In genomic region chr9:111068816-111069215, GRCh38 we compare ENCODE assay signal across 18 cellular contexts. TPM values are rescaled to one million over a fixed set of nuclear protein-coding genes. Genes with fewer than 3 reads are reported as not detected.
DNase-seq lines count a peak whose midpoint lies in the region; ATAC-seq and TF ChIP-seq lines count a peak whose summit lies in the region.
"Had no signal": no experiment of that assay in that cellular context is flagged by ENCODE, and none has a peak within 500 bp of the region (broad histone marks: within the 10 kb centered on the region; RNA-seq: fewer than 3 reads in every experiment).

No MANE protein-coding gene starts in this region.

- H3K36me3 ChIP-seq in SK-N-MC (ENCODE audit: insufficient read depth, low read length) = no peaks in the 10 kb centered on the region
- H3K36me3 ChIP-seq in gastrocnemius medialis = no peaks in the 10 kb centered on the region
- no peaks in the 10 kb centered on the region for H3K36me3 ChIP-seq in Caco-2 (ENCODE audit: control insufficient read depth, insufficient read depth, low read length)

- no TSS peak for BruUV-seq in Caco-2 (replicated peaks; lab: Mats Ljungman, UMichigan)

- H3K9me3 ChIP-seq in SK-N-MC (ENCODE audit: low read depth, low read length) = no peaks in the 10 kb centered on the region
- H3K9me3 ChIP-seq in gastrocnemius medialis = no peaks in the 10 kb centered on the region
- H3K9me3 ChIP-seq in Caco-2 = no peaks in the 10 kb centered on the region

- in situ Hi-C loops in gastrocnemius medialis (cut with MboI; ENCODE audit: low sequenced_read_pairs in 4 of 4) = loop anchor here in 2 of 4 donors (25.0 kb wide), 2 partner anchors 218 to 432 kb away; no protein-coding TSS in a partner anchor

- no peaks in the 10 kb centered on the region for H3K9me3 Mint-ChIP-seq in Caco-2 (ENCODE audit: unreplicated experiment)
- H3K9me3 Mint-ChIP-seq: activated CD4-positive, alpha-beta memory T cell treated with anti-CD3 and anti-CD28 coated beads for 36 hours had no signal

- POLR2A ChIA-PET in Caco-2 (lab: Charles Lee) = no interaction called here

- CTCF ChIA-PET in Caco-2 (lab: Charles Lee) = interaction anchor here (0.6 kb wide), 1 partner anchor 228 kb away, joined by 3 read pairs; no protein-coding TSS in a partner anchor

- no peak overlapping the region for H3K9ac ChIP-seq in SK-N-MC (ENCODE audit: insufficient read length)

- H3K27ac Mint-ChIP-seq in Caco-2 (ENCODE audit: unreplicated experiment) = no peak overlapping the region
- H3K27ac Mint-ChIP-seq: activated CD4-positive, alpha-beta memory T cell treated with anti-CD3 and anti-CD28 coated beads for 36 hours; activated naive CD4-positive, alpha-beta T cell treated with anti-CD3 and anti-CD28 coated beads for 36 hours; natural killer cell had no signal

- no peak for TF ChIP-seq POLR2A in gastrocnemius medialis (IDR thresholded peaks at IDR 0.05)

- H3K4me1 Mint-ChIP-seq in Caco-2 (ENCODE audit: low read depth, unreplicated experiment) = no peaks in the 10 kb centered on the region
- H3K4me1 Mint-ChIP-seq: natural killer cell had no signal

- ATAC-seq in left cardiac atrium (peak; percentile 47 to 57), gastrocnemius medialis (peak; percentile 69 to 77), HG02981 (IDR thresholded peaks at IDR 0.05; ENCODE audit: unreplicated experiment) (no peak)
- ATAC-seq: natural killer cell had no signal

- peaks cover 8% of the 10 kb centered on the region for H3K27me3 Mint-ChIP-seq in Caco-2 (ENCODE audit: insufficient read depth, unreplicated experiment)
- H3K27me3 Mint-ChIP-seq: activated CD4-positive, alpha-beta memory T cell treated with anti-CD3 and anti-CD28 coated beads for 36 hours had no signal

- no peaks in the 10 kb centered on the region for H3K27me3 ChIP-seq in gastrocnemius medialis
- no peaks in the 10 kb centered on the region for H3K27me3 ChIP-seq in Caco-2 (replicated peaks; ENCODE audit: control insufficient read depth, insufficient read depth, low read length)

- TF ChIP-seq CTCF in gastrocnemius medialis (IDR thresholded peaks at IDR 0.05 in 4 of 5, conservative IDR thresholded peaks at IDR 0.05 in 1 of 5) (no peak), GM10266 (IDR thresholded peaks at IDR 0.05; ENCODE audit: control insufficient read depth, insufficient read depth, low read depth, missing control alignments) (no peak), Caco-2 (IDR thresholded peaks at IDR 0.05; ENCODE audit: insufficient read depth in 1 of 2, low read depth in 1 of 2, low read length in 1 of 2, severe bottlenecking in 1 of 2, unreplicated experiment in 1 of 2) (no peak)

- no peak overlapping the region for H3K4me3 Mint-ChIP-seq in Caco-2 (ENCODE audit: unreplicated experiment)
- H3K4me3 Mint-ChIP-seq: activated CD4-positive, alpha-beta memory T cell treated with anti-CD3 and anti-CD28 coated beads for 36 hours; activated naive CD4-positive, alpha-beta T cell treated with anti-CD3 and anti-CD28 coated beads for 36 hours; natural killer cell had no signal

- H3K4me3 ChIP-seq in SK-N-MC = peak overlapping the region; percentile 8
- H3K4me3 ChIP-seq in gastrocnemius medialis = no peak overlapping the region
- no peak overlapping the region for H3K4me3 ChIP-seq in Caco-2 (ENCODE audit: low read depth, low read length)
- H3K4me3 ChIP-seq: PC-9 had no signal

- peak overlapping the region; percentile 95 for H3K27ac ChIP-seq in SK-N-MC
- H3K27ac ChIP-seq in gastrocnemius medialis = peak overlapping the region; percentile 45 to 75 (median 64)
- H3K27ac ChIP-seq: PC-9 had no signal

- H3K4me1 ChIP-seq in gastrocnemius medialis = no peaks in the 10 kb centered on the region
- no peaks in the 10 kb centered on the region for H3K4me1 ChIP-seq in Caco-2

- intact Hi-C loops in left cardiac atrium (cut with DNase I) (no loop called here), gastrocnemius medialis (cut with DNase I; ENCODE audit: low total_unique reads) (no loop called here), Caco-2 (cut with micrococcal nuclease; ENCODE audit: unreplicated experiment) (no loop called here)

- H3K36me3 Mint-ChIP-seq in Caco-2 (ENCODE audit: insufficient read depth, unreplicated experiment) = no peaks in the 10 kb centered on the region
- H3K36me3 Mint-ChIP-seq: activated CD4-positive, alpha-beta memory T cell treated with anti-CD3 and anti-CD28 coated beads for 36 hours; natural killer cell had no signal

- DNase-seq in AG20443 (ENCODE audit: low spot score) (peak; percentile 45), SK-N-MC (ENCODE audit: low read depth, low spot score) (no peak), left cardiac atrium (no peak), gastrocnemius medialis (no peak), GM10266 (ENCODE audit: extremely low spot score) (no peak), Caco-2 (no peak), hippocampal formation (lab: John Stamatoyannopoulos, UW) (no peak)
- DNase-seq: activated CD4-positive, alpha-beta memory T cell treated with anti-CD3 and anti-CD28 coated beads for 36 hours; activated naive CD4-positive, alpha-beta T cell treated with anti-CD3 and anti-CD28 coated beads for 36 hours; cerebellar nuclear complex; erythroblast; GOT3; natural killer cell; NCI-H2171 treated with DMSO at 0.1 percent for 48 hours; PC-9; stimulated activated CD4-positive, alpha-beta T cell treated with anti-CD3 and anti-CD28 coated beads, Interleukin-12 subunit alpha, Interleukin-12 subunit beta, amount 100 ng/mL, for 4 hours had no signal

RNA-seq across cellular contexts. Expression of gene LPAR1, which starts 30.5 kb away (rescaled TPM):
- 10 to 100 TPM; 27.2 to 27.3 TPM for total RNA-seq in left cardiac atrium
- 10 to 100 TPM in 2 of 4 donors, 1 to 10 TPM in 2; 5.5 to 20.2 (median 13.2) TPM for total RNA-seq in gastrocnemius medialis
- total RNA-seq in Caco-2 (2022) = 19.8 and 20.3 TPM in 2 replicates
- total RNA-seq: activated CD4-positive, alpha-beta memory T cell treated with anti-CD3 and anti-CD28 coated beads for 36 hours; activated naive CD4-positive, alpha-beta T cell treated with anti-CD3 and anti-CD28 coated beads for 36 hours; T-helper 2 cell treated with Interferon-gamma antibody and Interleukin-4, amounts not matched to agents 100 ng/mL and 5 ng/mL, for 36 hours had no signal
